Comparison of ENCODE assay signal across 8 cellular contexts in genomic region chr1:3453891-3454810, GRCh38. TPM values are rescaled to one million over a fixed set of nuclear protein-coding genes. Genes with fewer than 3 reads are reported as not detected.
A peak's percentile ranks its signal among the peaks of the same experiment; 100 is the strongest.
DNase-seq lines count a peak whose midpoint lies in the region; ATAC-seq, FAIRE-seq and TF ChIP-seq lines count a peak whose summit lies in the region.

ARHGEF16 (plus strand) TSS chr1:3454665; CDS start chr1:3463085, 8,420 bp downstream.

- H3K4me1 ChIP-seq in HepG2 (ENCODE audit: insufficient read depth, low read length), result peaks cover 83% of the 10 kb centered on the region
- peaks cover 13% of the 10 kb centered on the region for H3K4me1 ChIP-seq in SJCRH30

- no peak; a peak in 1 of 4 replicates for TF ChIP-seq POLR2A in HepG2 (IDR thresholded peaks at IDR 0.05; ENCODE audit: insufficient read depth in 1 of 2, low read depth in 2 of 2, low read length in 2 of 2)

- peak within 1 kb of the TSS; percentile 98 for H3K27ac ChIP-seq in HepG2 (ENCODE audit: extremely low read length, insufficient read depth, low read length)
- H3K27ac ChIP-seq in SJCRH30, result no peak within 1 kb of the TSS

- no peak within 1 kb of the TSS for H2AFZ ChIP-seq in HepG2 (ENCODE audit: low read length)

- peak within 1 kb of the TSS; percentile 86 for H3K9ac ChIP-seq in HepG2 (ENCODE audit: insufficient read depth, low read depth, low read length)

- H3K36me3 ChIP-seq in HepG2 (replicated peaks in 1 of 2; ENCODE audit: control insufficient read depth in 1 of 2, insufficient read depth in 2 of 2, low read length in 2 of 2) (no peaks in the 10 kb centered on the region), SJCRH30 (no peaks in the 10 kb centered on the region)

- peaks cover 14% of the 10 kb centered on the region for H3K27me3 Mint-ChIP-seq in IgD-negative memory B cell
- H3K27me3 Mint-ChIP-seq in stimulated activated naive CD8-positive, alpha-beta T cell treated with anti-CD3 and anti-CD28 coated beads, Interleukin-15, amount 100 ng/mL, for 72 hours, result peaks cover 18% of the 10 kb centered on the region

- ATAC-seq in HepG2, result peak; percentile 17
- peak; percentile 41 for ATAC-seq in stimulated activated naive CD8-positive, alpha-beta T cell treated with anti-CD3 and anti-CD28 coated beads, Interleukin-15, amount 100 ng/mL, for 72 hours

- peak within 1 kb of the TSS; percentile 99 for H3K4me2 ChIP-seq in HepG2 (ENCODE audit: low read depth, low read length)

- intact Hi-C loops in HepG2 (cut with micrococcal nuclease; ENCODE audit: unreplicated experiment), result loop anchor here (1.0 to 5.0 kb wide), 3 partner anchors 17 to 168 kb away; no protein-coding TSS in a partner anchor

- in situ Hi-C loops in HepG2 (cut with HindIII; ENCODE audit: extremely low pct_ligation_motif_present, low pct_unique_long_range_greater_than_20kb), result no loop called here

- H3K27ac Mint-ChIP-seq in IgD-negative memory B cell, result no peak within 1 kb of the TSS
- no peak within 1 kb of the TSS for H3K27ac Mint-ChIP-seq in stimulated activated naive CD8-positive, alpha-beta T cell treated with anti-CD3 and anti-CD28 coated beads, Interleukin-15, amount 100 ng/mL, for 72 hours

- no TSS peak for BruUV-seq in HepG2 (replicated peaks; lab: Mats Ljungman, UMichigan)

- H3K4me1 Mint-ChIP-seq in IgD-negative memory B cell, result peaks cover 0 to 2% (median 0%) of the 10 kb centered on the region in 3 donors
- peaks cover 10% of the 10 kb centered on the region for H3K4me1 Mint-ChIP-seq in stimulated activated naive CD8-positive, alpha-beta T cell treated with anti-CD3 and anti-CD28 coated beads, Interleukin-15, amount 100 ng/mL, for 72 hours

- POLR2A ChIA-PET in HepG2 (lab: Yijun Ruan, JAX), result interaction anchor here (1.0 to 11.4 kb wide), 6 partner anchors 9 to 31 kb away, joined by 3 to 282 read pairs (median 10); no protein-coding TSS in a partner anchor

- TF ChIP-seq CTCF in HepG2 (CRISPR knock-in tag; IDR thresholded peaks at IDR 0.05), result peak; percentile 73

- FAIRE-seq in HepG2 (lab: Jason Lieb, UNC), result no peak

- H3K79me2 ChIP-seq in HepG2 (ENCODE audit: insufficient read depth, low read length), result peaks cover 24% of the 10 kb centered on the region

- TF ChIP-seq RAD21 in HepG2 (CRISPR knock-in tag; IDR thresholded peaks at IDR 0.05), result peak; percentile 84

- DNase-seq in COR-L47 (lab: John Stamatoyannopoulos, UW) (peak; percentile 89), SW480 (ENCODE audit: low spot score) (peak; percentile 89), cortex of kidney (lab: John Stamatoyannopoulos, UW) (peak; percentile 34), HepG2 (ENCODE audit: low spot score) (peak; percentile 72), SJCRH30 (no peak), Ammon's horn (ENCODE audit: low spot score) (no peak)
- DNase-seq in stimulated activated naive CD8-positive, alpha-beta T cell treated with anti-CD3 and anti-CD28 coated beads, Interleukin-15, amount 100 ng/mL, for 72 hours, result no peak

- WGBS in HepG2 (ENCODE audit: low lambda C conversion rate), result 13% methylated on average over 9 of the region's 84 CpGs

- peak within 1 kb of the TSS; percentile 48 to 81 (median 70) for H3K4me3 Mint-ChIP-seq in IgD-negative memory B cell
- H3K4me3 Mint-ChIP-seq in stimulated activated naive CD8-positive, alpha-beta T cell treated with anti-CD3 and anti-CD28 coated beads, Interleukin-15, amount 100 ng/mL, for 72 hours, result peak within 1 kb of the TSS; percentile 70 to 77

- TF ChIP-seq EP300 in HepG2 (IDR thresholded peaks at IDR 0.05; ENCODE audit: low read depth in 2 of 2, low read length in 2 of 2) (no peak; a peak in 1 of 4 replicates), HepG2 (CRISPR knock-in tag; IDR thresholded peaks at IDR 0.05; ENCODE audit: borderline replicate concordance) (no peak; the same call in 1 of the 2 replicates)

- H4K20me1 ChIP-seq in HepG2 (ENCODE audit: insufficient read depth, low read length), result no peaks in the 10 kb centered on the region; the same call in 1 of the 2 replicates

- H3K9me3 ChIP-seq in HepG2 (ENCODE audit: low read length), result no peaks in the 10 kb centered on the region
- H3K9me3 ChIP-seq in SJCRH30 (replicated peaks), result no peaks in the 10 kb centered on the region

- peak within 1 kb of the TSS; percentile 67 to 79 (median 70) for H3K4me3 ChIP-seq in HepG2 (replicated peaks in 1 of 3; ENCODE audit: insufficient read depth in 1 of 3, low read depth in 2 of 3, low read length in 3 of 3)
- H3K4me3 ChIP-seq in SJCRH30, result no peak within 1 kb of the TSS

- H3K9me3 Mint-ChIP-seq in IgD-negative memory B cell, result no peaks in the 10 kb centered on the region
- no peaks in the 10 kb centered on the region for H3K9me3 Mint-ChIP-seq in stimulated activated naive CD8-positive, alpha-beta T cell treated with anti-CD3 and anti-CD28 coated beads, Interleukin-15, amount 100 ng/mL, for 72 hours

- CTCF ChIA-PET in HepG2 (lab: Yijun Ruan, JAX; ENCODE audit: low intra/inter-chr PET ratio, low total read pairs), result interaction anchor here (0.9 to 4.4 kb wide), 3 partner anchors 18 to 29 kb away, joined by 3 to 70 read pairs (median 57); no protein-coding TSS in a partner anchor

- no peaks in the 10 kb centered on the region for H3K36me3 Mint-ChIP-seq in IgD-negative memory B cell

- H3K27me3 ChIP-seq in HepG2 (ENCODE audit: control insufficient read depth in 1 of 2, insufficient read depth in 2 of 2, low read length in 2 of 2) (no peaks in the 10 kb centered on the region), SJCRH30 (peaks cover 23% of the 10 kb centered on the region)

TF ChIP-seq in HepG2, 621 proteins besides CTCF, POLR2A, EP300 and RAD21 (continues in another document):
- no peak for TF ChIP-seq SMARCE1 (IDR thresholded peaks at IDR 0.05; ENCODE audit: borderline replicate concordance)
- no peak for TF ChIP-seq REXO4 (CRISPR knock-in tag; IDR thresholded peaks at IDR 0.05; ENCODE audit: borderline replicate concordance)
- TF ChIP-seq ZBTB20 (CRISPR knock-in tag; IDR thresholded peaks at IDR 0.05; ENCODE audit: borderline replicate concordance, low read depth), result no peak
- TF ChIP-seq FIP1L1 (IDR thresholded peaks at IDR 0.05; ENCODE audit: borderline replicate concordance, insufficient read depth, low read depth, low read length), result no peak
- TF ChIP-seq CERS6 (CRISPR knock-in tag; IDR thresholded peaks at IDR 0.05), result peak; percentile 18; the same call in 1 of the 2 replicates
- no peak for TF ChIP-seq ZNF138 (CRISPR knock-in tag; IDR thresholded peaks at IDR 0.05; ENCODE audit: low read depth)
- TF ChIP-seq ZMYM4 (CRISPR knock-in tag; IDR thresholded peaks at IDR 0.05), result no peak
- TF ChIP-seq BCL6 (CRISPR knock-in tag; IDR thresholded peaks at IDR 0.05), result no peak
- TF ChIP-seq MTA3 (CRISPR knock-in tag; IDR thresholded peaks at IDR 0.05), result no peak
- TF ChIP-seq ZBTB3 (CRISPR knock-in tag; IDR thresholded peaks at IDR 0.05; ENCODE audit: borderline replicate concordance, low read depth), result no peak
- no peak for TF ChIP-seq TEAD2 (CRISPR knock-in tag; IDR thresholded peaks at IDR 0.05)
- TF ChIP-seq ZNF572 (CRISPR knock-in tag; IDR thresholded peaks at IDR 0.05), result no peak
- TF ChIP-seq NCOA1 (CRISPR knock-in tag; IDR thresholded peaks at IDR 0.05), result no peak
- 0 out of 2 replicates have a peak, but pooled peaks have one; percentile 24 for TF ChIP-seq ZNF256 (CRISPR knock-in tag; conservative IDR thresholded peaks at IDR 0.05)
- no peak for TF ChIP-seq RFX5 (IDR thresholded peaks at IDR 0.05; ENCODE audit: low read depth, low read length)
- TF ChIP-seq ZFY (CRISPR knock-in tag; IDR thresholded peaks at IDR 0.05), result peak; percentile 70
- no peak for TF ChIP-seq ZNF564 (CRISPR knock-in tag; IDR thresholded peaks at IDR 0.05)
- TF ChIP-seq TCF12 (IDR thresholded peaks at IDR 0.05), result no peak
- no peak for TF ChIP-seq TCF12 (CRISPR knock-in tag; IDR thresholded peaks at IDR 0.05)

RNA-seq across cellular contexts. Expression of gene ARHGEF16, which starts in this region (rescaled TPM):
- polyA plus RNA-seq in IgD-negative memory B cell (not detected), HepG2 (2011; rRNA removed) (39.9 and 59.7 TPM in 2 replicates)
- 15.9 and 20.3 TPM in 2 replicates for total RNA-seq in HepG2 (2016; rRNA removed; fragmentation: Illumina TruSeq; extraction: Trizol)
- total RNA-seq in HepG2 (2016; cell fraction: cytosol; rRNA removed; fragmentation: Illumina TruSeq; extraction: Trizol; ENCODE audit: low read depth), result 6.0 and 6.6 TPM in 2 replicates
- total RNA-seq in HepG2 (2016; cell fraction: insoluble cytoplasmic fraction; rRNA removed; fragmentation: Illumina TruSeq; extraction: Trizol), result 14.5 and 24.2 TPM in 2 replicates
- 7.4 and 7.6 TPM in 2 replicates for total RNA-seq in HepG2 (2016; cell fraction: membrane; rRNA removed; fragmentation: Illumina TruSeq; extraction: Trizol)
- total RNA-seq in HepG2 (2016; cell fraction: nucleus; rRNA removed; fragmentation: Illumina TruSeq; extraction: Trizol), result 21.4 and 22.0 TPM in 2 replicates
- polyA plus RNA-seq in HepG2 (2011; cell fraction: cytosol; rRNA removed), result 23.3 and 35.8 TPM in 2 replicates
- polyA plus RNA-seq in HepG2 (2011; cell fraction: nucleus; rRNA removed), result 382 and 454 TPM in 2 replicates
- polyA plus RNA-seq in HepG2 (2012), result 19.7 and 28.0 TPM in 2 replicates
- 2.5 and 2.8 TPM in 2 replicates for polyA plus RNA-seq in HepG2 (2016; cell fraction: cytosol; fragmentation: Illumina TruSeq; extraction: Trizol; ENCODE audit: low read depth)
- 12.5 and 17.8 TPM in 2 replicates for polyA plus RNA-seq in HepG2 (2016; cell fraction: insoluble cytoplasmic fraction; fragmentation: Illumina TruSeq; extraction: Trizol; ENCODE audit: low read depth)
- polyA plus RNA-seq in HepG2 (2016; cell fraction: membrane; fragmentation: Illumina TruSeq; extraction: Trizol; ENCODE audit: low read depth), result 4.2 and 4.8 TPM in 2 replicates
- polyA plus RNA-seq in HepG2 (2016; cell fraction: nucleus; fragmentation: Illumina TruSeq; extraction: Trizol; ENCODE audit: insufficient read depth, low read depth), result 58.7 and 59.2 TPM in 2 replicates
- polyA minus RNA-seq in HepG2 (2011; rRNA and poly(A)+ RNA removed; ENCODE audit: low replicate concordance), result 30.5 and 69.1 TPM in 2 replicates
- polyA minus RNA-seq in HepG2 (2011; cell fraction: cytosol; rRNA and poly(A)+ RNA removed), result 13.4 and 17.4 TPM in 2 replicates
- polyA minus RNA-seq in HepG2 (2011; cell fraction: nucleus; rRNA and poly(A)+ RNA removed), result 38.4 and 41.6 TPM in 2 replicates
- total RNA-seq in SJCRH30 (2014; rRNA removed; shearing (Covaris generic)), result 0.18 and 0.57 TPM in 2 replicates

Comparison
In these comparisons a context has a peak if more than half of its experiments do, and no peak if none do; other contexts are left out.
1. DNase-seq: peak in COR-L47 (single experiment), SW480 (single experiment), cortex of kidney (single experiment) and HepG2 (single experiment); none in stimulated activated naive CD8-positive, alpha-beta T cell treated with anti-CD3 and anti-CD28 coated beads, Interleukin-15, amount 100 ng/mL, for 72 hours (0 of 2), SJCRH30 (0 of 2) and Ammon's horn (single experiment).